ENCODE assay signal across 8 cellular contexts in the genomic region with DNA sequence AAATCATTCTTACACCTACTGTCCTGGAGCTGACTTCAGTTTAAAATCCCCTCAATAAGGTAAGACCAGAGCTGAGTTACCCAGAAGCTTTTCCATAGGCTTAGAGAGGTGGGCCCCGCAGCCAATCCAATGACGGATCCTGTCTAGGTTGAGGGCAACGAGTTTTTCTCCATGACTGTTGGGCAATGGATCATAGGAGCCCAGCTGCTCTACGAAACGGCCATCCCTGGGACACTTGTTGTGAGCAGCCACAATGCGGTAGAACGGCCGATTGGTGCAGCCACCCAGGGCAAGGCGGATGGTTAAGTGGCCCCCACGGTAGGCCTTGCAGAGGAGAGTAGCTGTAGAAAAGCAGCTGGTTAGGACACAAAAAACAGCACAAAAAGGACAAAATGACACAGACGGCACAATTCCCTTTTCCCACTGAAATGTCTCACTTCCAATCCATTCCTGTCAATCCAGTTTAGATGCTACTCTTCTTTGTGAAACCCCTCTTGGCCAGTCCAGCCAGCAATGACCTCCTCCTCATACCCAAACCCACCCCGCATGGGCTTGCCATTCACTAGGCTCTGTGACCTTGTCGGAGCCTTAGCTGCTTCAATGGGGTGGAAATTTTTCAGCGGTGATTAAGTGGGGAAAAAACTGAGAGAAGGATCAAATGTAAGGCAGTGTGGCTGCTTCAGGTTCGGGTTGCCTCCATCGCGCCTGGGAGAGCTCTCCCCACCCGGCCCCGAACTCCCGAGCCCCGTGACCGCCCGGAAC. TPM values are rescaled to one million over a fixed set of nuclear protein-coding genes. Genes with fewer than 3 reads are reported as not detected.
A peak's percentile ranks its signal among the peaks of the same experiment; 100 is the strongest.
DNase-seq lines count a peak whose midpoint lies in the region; ATAC-seq and TF ChIP-seq lines count a peak whose summit lies in the region.

No MANE protein-coding gene starts in this region.

- TF ChIP-seq EP300 in gastroesophageal sphincter (IDR thresholded peaks at IDR 0.05), result no peak

- 9 to 17% methylated on average over 8 to 18 of the region's 23 CpGs for WGBS in gastroesophageal sphincter (ENCODE audit: low coverage in 1 of 2), 2 donors

- H3K4me3 Mint-ChIP-seq in activated CD8-positive, alpha-beta T cell treated with anti-CD3 and anti-CD28 coated beads, Interleukin-2, amount 10 ng/mL, durations not matched to agents 7 days and 5 days, result peak overlapping the region; percentile 99
- H3K4me3 Mint-ChIP-seq in progenitor cell of endocrine pancreas (ENCODE audit: low read depth), result peak overlapping the region; percentile 93

- H3K27ac ChIP-seq in gastroesophageal sphincter, result peak overlapping the region; percentile 79 to 93 (median 90)

- no peaks in the 10 kb centered on the region for H3K9me3 ChIP-seq in gastroesophageal sphincter

- peak overlapping the region; percentile 91 for H3K27ac Mint-ChIP-seq in activated CD8-positive, alpha-beta T cell treated with anti-CD3 and anti-CD28 coated beads, Interleukin-2, amount 10 ng/mL, durations not matched to agents 7 days and 5 days
- peak overlapping the region; percentile 99 for H3K27ac Mint-ChIP-seq in progenitor cell of endocrine pancreas

- CTCF ChIA-PET in activated CD8-positive, alpha-beta T cell treated with anti-CD3 and anti-CD28 coated beads, Interleukin-2, amount 10 ng/mL, durations not matched to agents 7 days and 5 days (lab: Charles Lee), result interaction anchor here (0.8 to 2.9 kb wide), 6 partner anchors 12 to 159 kb away, joined by 3 to 18 read pairs (median 4); no protein-coding TSS in a partner anchor

- no peak for DNase-seq in activated CD8-positive, alpha-beta T cell treated with anti-CD3 and anti-CD28 coated beads, Interleukin-2, amount 10 ng/mL, durations not matched to agents 7 days and 5 days
- DNase-seq in progenitor cell of endocrine pancreas (ENCODE audit: low spot score, unreplicated experiment), result no peak
- DNase-seq in NCI-H1417 treated with DMSO at 0.1 percent for 48 hours (lab: John Stamatoyannopoulos, UW), result no peak
- DNase-seq in DMS153 (lab: John Stamatoyannopoulos, UW), result no peak
- no peak for DNase-seq in NCI-H2171 treated with DMSO at 0.1 percent for 48 hours (lab: John Stamatoyannopoulos, UW)

- peak; percentile 36 for ATAC-seq in GM18517 (IDR thresholded peaks at IDR 0.05; ENCODE audit: unreplicated experiment)
- peak; percentile 33 for ATAC-seq in HG03095 (IDR thresholded peaks at IDR 0.05; ENCODE audit: unreplicated experiment)
- ATAC-seq in activated CD8-positive, alpha-beta T cell treated with anti-CD3 and anti-CD28 coated beads, Interleukin-2, amount 10 ng/mL, durations not matched to agents 7 days and 5 days, result no peak
- peak; percentile 84 for ATAC-seq in gastroesophageal sphincter

- H3K27me3 Mint-ChIP-seq in activated CD8-positive, alpha-beta T cell treated with anti-CD3 and anti-CD28 coated beads, Interleukin-2, amount 10 ng/mL, durations not matched to agents 7 days and 5 days (ENCODE audit: low read depth), result no peaks in the 10 kb centered on the region
- no peaks in the 10 kb centered on the region for H3K27me3 Mint-ChIP-seq in progenitor cell of endocrine pancreas

- H3K36me3 ChIP-seq in gastroesophageal sphincter, result peaks cover 0 to 29% of the 10 kb centered on the region in 2 donors

- TF ChIP-seq POLR2A in gastroesophageal sphincter (IDR thresholded peaks at IDR 0.05), result no peak

- no peaks in the 10 kb centered on the region for H3K27me3 ChIP-seq in gastroesophageal sphincter

- H3K36me3 Mint-ChIP-seq in activated CD8-positive, alpha-beta T cell treated with anti-CD3 and anti-CD28 coated beads, Interleukin-2, amount 10 ng/mL, durations not matched to agents 7 days and 5 days (ENCODE audit: low read depth), result peaks cover 49% of the 10 kb centered on the region
- peaks cover 5% of the 10 kb centered on the region for H3K36me3 Mint-ChIP-seq in progenitor cell of endocrine pancreas (ENCODE audit: insufficient read depth)

- POLR2A ChIA-PET in activated CD8-positive, alpha-beta T cell treated with anti-CD3 and anti-CD28 coated beads, Interleukin-2, amount 10 ng/mL, durations not matched to agents 7 days and 5 days (lab: Charles Lee), result interaction anchor here (0.6 to 3.3 kb wide), 12 partner anchors 9 to 374 kb away, joined by 3 to 16 read pairs (median 3); partner anchors contain the start of genes ANXA7, CFAP70 and PPP3CB

- H3K9me3 Mint-ChIP-seq in activated CD8-positive, alpha-beta T cell treated with anti-CD3 and anti-CD28 coated beads, Interleukin-2, amount 10 ng/mL, durations not matched to agents 7 days and 5 days (ENCODE audit: insufficient read depth), result no peaks in the 10 kb centered on the region
- H3K9me3 Mint-ChIP-seq in progenitor cell of endocrine pancreas (ENCODE audit: low read depth), result no peaks in the 10 kb centered on the region

- H3K4me3 ChIP-seq in gastroesophageal sphincter, result peak overlapping the region; percentile 76 to 82

- peaks cover 39% of the 10 kb centered on the region for H3K4me1 Mint-ChIP-seq in activated CD8-positive, alpha-beta T cell treated with anti-CD3 and anti-CD28 coated beads, Interleukin-2, amount 10 ng/mL, durations not matched to agents 7 days and 5 days (ENCODE audit: low read depth)
- H3K4me1 Mint-ChIP-seq in progenitor cell of endocrine pancreas (ENCODE audit: low read depth), result peaks cover 21% of the 10 kb centered on the region

- no peak for TF ChIP-seq CTCF in gastroesophageal sphincter (IDR thresholded peaks at IDR 0.05)
- no peak for TF ChIP-seq CTCF in progenitor cell of endocrine pancreas (IDR thresholded peaks at IDR 0.05; ENCODE audit: unreplicated experiment)

- peaks cover 13 to 44% (median 20%) of the 10 kb centered on the region in 3 donors for H3K4me1 ChIP-seq in gastroesophageal sphincter

RNA-seq across cellular contexts. Expression of gene MRPS16, which starts 0.6 kb away (rescaled TPM):
- total RNA-seq in activated CD8-positive, alpha-beta T cell treated with anti-CD3 and anti-CD28 coated beads, Interleukin-2, amount 10 ng/mL, durations not matched to agents 7 days and 5 days, result 100 to 1,000 TPM in 1 of 2 experiments, 10 to 100 TPM in 1; 97.5 to 103 TPM
- total RNA-seq in gastroesophageal sphincter, result 10 to 100 TPM; 37.4 to 43.5 (median 40.3) TPM
- 84.7 and 86.3 TPM in 2 replicates for total RNA-seq in progenitor cell of endocrine pancreas

RNA-seq across cellular contexts. Expression of gene DNAJC9, which starts 4.8 kb away (rescaled TPM):
- total RNA-seq in activated CD8-positive, alpha-beta T cell treated with anti-CD3 and anti-CD28 coated beads, Interleukin-2, amount 10 ng/mL, durations not matched to agents 7 days and 5 days, result 10 to 100 TPM; 70.7 to 71.6 TPM
- total RNA-seq in gastroesophageal sphincter (10 to 100 TPM; 11.8 to 20.2 (median 14.3) TPM), progenitor cell of endocrine pancreas (46.8 and 47.1 TPM in 2 replicates)
